ENCODE assay signal across 17 cellular contexts in the genomic region with DNA sequence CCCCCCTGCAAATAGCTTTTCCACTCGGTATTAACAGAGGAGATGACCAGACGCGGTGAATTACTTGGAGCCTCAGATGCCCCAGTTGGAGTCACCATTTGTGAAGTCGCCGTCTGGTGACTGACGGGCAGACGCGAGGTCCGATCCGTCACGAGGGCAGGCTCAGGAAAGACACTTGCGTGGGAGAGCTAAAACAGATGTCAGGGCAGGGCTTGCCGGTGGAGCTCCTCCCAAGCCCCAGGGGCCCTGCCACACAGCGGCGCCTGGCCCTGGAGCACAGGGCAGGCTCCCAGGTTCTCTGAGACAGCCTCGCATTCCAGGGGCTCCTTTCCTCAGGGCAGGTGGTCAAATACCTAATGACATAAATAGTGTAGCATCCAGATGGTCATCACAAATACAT.
"Had no signal": no experiment of that assay in that cellular context is flagged by ENCODE, and none has a peak within 500 bp of the region (broad histone marks: within the 10 kb centered on the region; RNA-seq: fewer than 3 reads in every experiment).

No MANE protein-coding gene starts in this region.

- FAIRE-seq: endometrium had no signal

- H3K9me3 ChIP-seq: gastrocnemius medialis, neutrophil had no signal

- H3K4me3 Mint-ChIP-seq: central memory CD8-positive, alpha-beta T cell; naive B cell; nephron had no signal

- H3K4me1 ChIP-seq: gastrocnemius medialis had no signal

- H3K4me1 Mint-ChIP-seq: central memory CD8-positive, alpha-beta T cell; naive B cell had no signal

- H3K27ac ChIP-seq: gastrocnemius medialis, neutrophil, skin epidermis had no signal

- DNase-seq: effector memory CD4-positive, alpha-beta T cell; gastrocnemius medialis; glutamatergic neuron; kidney glomerular epithelial cell; mesenchymal stem cell; naive B cell; stimulated activated CD4-positive, alpha-beta T cell treated with anti-CD3 and anti-CD28 coated beads, Interleukin-12 subunit alpha, Interleukin-12 subunit beta, amount 100 ng/mL, for 4 hours; stimulated activated naive CD4-positive, alpha-beta T cell; trophoblast cell had no signal

- ATAC-seq: gastrocnemius medialis, left lobe of liver, sciatic nerve had no signal

- H3K4me3 ChIP-seq: gastrocnemius medialis, lung, skin epidermis had no signal

- H3K27ac Mint-ChIP-seq: naive B cell, nephron had no signal

- H3K9me3 Mint-ChIP-seq: central memory CD8-positive, alpha-beta T cell had no signal

- H3K36me3 ChIP-seq: gastrocnemius medialis, neutrophil had no signal
